ENCODE assay signal across 35 cellular contexts in genomic region chr3:96678325-96678724, GRCh38.
"Had no signal": no experiment of that assay in that cellular context is flagged by ENCODE, and none has a peak within 500 bp of the region (broad histone marks: within the 10 kb centered on the region; RNA-seq: fewer than 3 reads in every experiment).

No MANE protein-coding gene starts in this region.

- H3K4me2 ChIP-seq: KMS-11 had no signal

- H3K27me3 ChIP-seq: MG63 had no signal

- H3K9ac ChIP-seq: KMS-11 had no signal

- H3K36me3 ChIP-seq: MG63 had no signal

- DNase-seq: Karpas-422, Kasumi-1, MG63, MM.1S, MV-4-11, NCI-H1048, NCI-H1092, NCI-H1092 treated with DMSO at 0.1 percent for 48 hours, NCI-H1105, NCI-H1105 treated with DMSO at 0.1 percent for 48 hours, NCI-H1417, NCI-H1417 treated with DMSO at 0.1 percent for 48 hours, NCI-H1436, NCI-H1436 treated with DMSO at 0.1 percent for 48 hours, NCI-H146, NCI-H1694, NCI-H1694 treated with DMSO at 0.1 percent for 48 hours, NCI-H187, NCI-H187 treated with DMSO at 0.1 percent for 48 hours, NCI-H1930, NCI-H2029, NCI-H2029 treated with DMSO at 0.1 percent for 48 hours, NCI-H2081, NCI-H2081 treated with DMSO at 0.1 percent for 48 hours, NCI-H2107, NCI-H2171, NCI-H2171 treated with DMSO at 0.1 percent for 48 hours, NCI-H2227 treated with DMSO at 0.1 percent for 48 hours, NCI-H226, NCI-H345, NCI-H446, NCI-H446 treated with DMSO at 0.1 percent for 48 hours, NCI-H510A, NCI-H510A treated with DMSO at 0.1 percent for 48 hours had no signal

- H3K4me3 ChIP-seq: MG63 had no signal

- H3K27ac ChIP-seq: KMS-11 had no signal

- H3K9me3 ChIP-seq: MG63 had no signal
